In genomic region chr17:10646393-10646990, GRCh38 we compare ENCODE assay signal across 8 cellular contexts. TPM values are rescaled to one million over a fixed set of nuclear protein-coding genes. Genes with fewer than 3 reads are reported as not detected.
DNase-seq lines count a peak whose midpoint lies in the region; ATAC-seq and TF ChIP-seq lines count a peak whose summit lies in the region.

No MANE protein-coding gene starts in this region.

- peak; percentile 58 to 79 (median 69) for DNase-seq in CD4-positive, alpha-beta T cell
- DNase-seq in NCI-H2171 treated with DMSO at 0.1 percent for 48 hours (lab: John Stamatoyannopoulos, UW) (peak; percentile 47), left lobe of liver (ENCODE audit: low spot score) (peak; percentile 73)
- DNase-seq in activated CD4-positive, alpha-beta T cell treated with anti-CD3 and anti-CD28 coated beads for 1 hour, result peak; percentile 55
- DNase-seq in central memory CD8-positive, alpha-beta T cell (ENCODE audit: low spot score in 2 of 2), result peak; percentile 36 to 62
- peak; percentile 54 to 75 for DNase-seq in stimulated activated CD4-positive, alpha-beta T cell treated with anti-CD3 and anti-CD28 coated beads, Interleukin-4, amount 100 ng/mL, for 4 hours

- intact Hi-C loops in CD4-positive, alpha-beta T cell (cut with DNase I, micrococcal nuclease), result loop anchor here (1.0 to 10.0 kb wide), 3 partner anchors 88 to 996 kb away; partner anchors contain the start of gene TMEM220 (in 1 of the 2)

- CTCF ChIA-PET in CD4-positive, alpha-beta T cell (lab: Charles Lee), result interaction anchor here (0.9 to 2.0 kb wide), 7 partner anchors 11 to 229 kb away, joined by 3 to 9 read pairs (median 5); partner anchors contain the start of gene MYH3

- H3K27me3 ChIP-seq in CD4-positive, alpha-beta T cell (ENCODE audit: control insufficient read depth, insufficient read depth, low read length), result no peaks in the 10 kb centered on the region

- no peaks in the 10 kb centered on the region for H3K9me3 ChIP-seq in CD4-positive, alpha-beta T cell (ENCODE audit: control insufficient read depth, low read length)

- POLR2A ChIA-PET in CD4-positive, alpha-beta T cell (lab: Charles Lee), result interaction anchor here (1.3 kb wide), 1 partner anchor 199 kb away, joined by 4 read pairs; no protein-coding TSS in a partner anchor

- H3K27me3 Mint-ChIP-seq in CD4-positive, alpha-beta T cell, result no peaks in the 10 kb centered on the region
- H3K27me3 Mint-ChIP-seq in central memory CD8-positive, alpha-beta T cell, result no peaks in the 10 kb centered on the region

- H3K36me3 Mint-ChIP-seq in CD4-positive, alpha-beta T cell (ENCODE audit: low read depth), result peaks cover 45% of the 10 kb centered on the region
- peaks cover 6% of the 10 kb centered on the region for H3K36me3 Mint-ChIP-seq in central memory CD8-positive, alpha-beta T cell (ENCODE audit: insufficient read depth)

- ATAC-seq in CD4-positive, alpha-beta T cell (ENCODE audit: poor library complexity), result peak; percentile 73
- ATAC-seq in GM21717 (IDR thresholded peaks at IDR 0.05; ENCODE audit: unreplicated experiment) (peak; percentile 56), left lobe of liver (peak; percentile 99), GM19023 (IDR thresholded peaks at IDR 0.05; ENCODE audit: unreplicated experiment) (no peak)
- peak; percentile 52 for ATAC-seq in central memory CD8-positive, alpha-beta T cell (replicated peaks; ENCODE audit: extremely low read depth, poor library complexity, severe bottlenecking)

- H3K27ac ChIP-seq in CD4-positive, alpha-beta T cell (ENCODE audit: low read depth, low read length), result no peak overlapping the region

- no peak overlapping the region for H3K27ac Mint-ChIP-seq in CD4-positive, alpha-beta T cell
- no peak overlapping the region for H3K27ac Mint-ChIP-seq in central memory CD8-positive, alpha-beta T cell (ENCODE audit: low read depth)

- no peaks in the 10 kb centered on the region for H3K9me3 Mint-ChIP-seq in CD4-positive, alpha-beta T cell
- H3K9me3 Mint-ChIP-seq in central memory CD8-positive, alpha-beta T cell, result no peaks in the 10 kb centered on the region

- no peaks in the 10 kb centered on the region for H3K4me1 Mint-ChIP-seq in CD4-positive, alpha-beta T cell (ENCODE audit: low read depth)
- H3K4me1 Mint-ChIP-seq in central memory CD8-positive, alpha-beta T cell, result no peaks in the 10 kb centered on the region

- peak; percentile 91 for TF ChIP-seq CTCF in CD4-positive, alpha-beta T cell (IDR thresholded peaks at IDR 0.05)

- no peak overlapping the region for H3K4me3 Mint-ChIP-seq in CD4-positive, alpha-beta T cell
- H3K4me3 Mint-ChIP-seq in central memory CD8-positive, alpha-beta T cell, result no peak overlapping the region

RNA-seq across cellular contexts. Expression of gene MYH3, which starts 10.6 kb away (rescaled TPM):
- 1 to 10 TPM; 5.4 to 5.6 TPM for total RNA-seq in CD4-positive, alpha-beta T cell
- 4.2 TPM for total RNA-seq in left lobe of liver

RNA-seq across cellular contexts. Expression of gene SCO1, which starts 50.8 kb away (rescaled TPM):
- 10 to 100 TPM; 15.3 to 18.2 TPM for total RNA-seq in CD4-positive, alpha-beta T cell
- total RNA-seq in left lobe of liver, result 30.6 TPM

RNA-seq across cellular contexts. Expression of gene ADPRM, which starts 50.9 kb away (rescaled TPM):
- 10 to 100 TPM; 34.2 to 35.0 TPM for total RNA-seq in CD4-positive, alpha-beta T cell
- total RNA-seq in left lobe of liver, result 3.9 TPM
